ENCODE assay signal across 1 cellular context in genomic region chr5:131630208-131630962, GRCh38.
TF ChIP-seq lines count a peak whose summit lies in the region.

No MANE protein-coding gene starts in this region.

TF ChIP-seq in HepG2, 621 proteins besides CTCF, POLR2A, EP300 and RAD21 (continued from another document and continues in another):
- TF ChIP-seq ASH2L (IDR thresholded peaks at IDR 0.05; ENCODE audit: insufficient read length, low read depth, low read length): peak; percentile 78
- no peak for TF ChIP-seq ZNF687 (CRISPR knock-in tag; IDR thresholded peaks at IDR 0.05)
- no peak for TF ChIP-seq REST (IDR thresholded peaks at IDR 0.05; ENCODE audit: borderline replicate concordance in 1 of 2, low read depth in 1 of 2, low read length in 2 of 2)
- TF ChIP-seq CERS6 (CRISPR knock-in tag; IDR thresholded peaks at IDR 0.05): no peak
- no peak for TF ChIP-seq ZNF550 (CRISPR knock-in tag; IDR thresholded peaks at IDR 0.05; ENCODE audit: borderline replicate concordance)
- peak; percentile 87 for TF ChIP-seq RCOR2 (CRISPR knock-in tag; IDR thresholded peaks at IDR 0.05)
- TF ChIP-seq NRL (CRISPR knock-in tag; IDR thresholded peaks at IDR 0.05; ENCODE audit: borderline replicate concordance): no peak
- TF ChIP-seq FOXA1 (IDR thresholded peaks at IDR 0.05): no peak; the same call in 1 of the 2 replicates
- TF ChIP-seq FOXA1 (CRISPR knock-in tag; IDR thresholded peaks at IDR 0.05): peak; percentile 86
- TF ChIP-seq HNRNPH1 (optimal IDR thresholded peaks at IDR 0.05; ENCODE audit: low read depth, low read length): no peak
- no peak for TF ChIP-seq HNRNPUL1 (IDR thresholded peaks at IDR 0.05; ENCODE audit: low read depth, low read length)
- TF ChIP-seq ZBTB7A (CRISPR knock-in tag; IDR thresholded peaks at IDR 0.05): no peak
- no peak for TF ChIP-seq ARID4A (CRISPR knock-in tag; IDR thresholded peaks at IDR 0.05; ENCODE audit: borderline replicate concordance)
- 0 out of 2 replicates have a peak, but pooled peaks have one; percentile 43 for TF ChIP-seq MAX (IDR thresholded peaks at IDR 0.05)
- no peak for TF ChIP-seq XRCC5 (optimal IDR thresholded peaks at IDR 0.05; ENCODE audit: low read length)
- no peak for TF ChIP-seq MEF2D (CRISPR knock-in tag; IDR thresholded peaks at IDR 0.05)
- no peak for TF ChIP-seq ZNF605 (CRISPR knock-in tag; IDR thresholded peaks at IDR 0.05)
- no peak for TF ChIP-seq SRSF9 (IDR thresholded peaks at IDR 0.05; ENCODE audit: borderline replicate concordance, insufficient read depth, low read depth, low read length, poor library complexity, severe bottlenecking)
- TF ChIP-seq ZNF10 (CRISPR knock-in tag; IDR thresholded peaks at IDR 0.05; ENCODE audit: borderline replicate concordance, low read depth): no peak
- TF ChIP-seq ZNF547 (CRISPR knock-in tag; IDR thresholded peaks at IDR 0.05): no peak
- peak; percentile 88 for TF ChIP-seq GATAD2A (CRISPR knock-in tag; IDR thresholded peaks at IDR 0.05)
- TF ChIP-seq ZNF574 (CRISPR knock-in tag; IDR thresholded peaks at IDR 0.05): no peak
- no peak; the same call in 2 of the 3 replicates for TF ChIP-seq MXI1 (IDR thresholded peaks at IDR 0.05; ENCODE audit: borderline replicate concordance, low read depth, low read length)
- no peak for TF ChIP-seq ZNF101 (CRISPR knock-in tag; IDR thresholded peaks at IDR 0.05; ENCODE audit: borderline replicate concordance, low read depth)
- no peak for TF ChIP-seq IKZF5 (CRISPR knock-in tag; IDR thresholded peaks at IDR 0.05)
- TF ChIP-seq ZNF619 (CRISPR knock-in tag; IDR thresholded peaks at IDR 0.05): no peak
- TF ChIP-seq BRF2 (CRISPR knock-in tag; IDR thresholded peaks at IDR 0.05): no peak
- TF ChIP-seq ZNF12 (CRISPR knock-in tag; IDR thresholded peaks at IDR 0.05): no peak; the same call in 1 of the 2 replicates
- TF ChIP-seq HNRNPL (IDR thresholded peaks at IDR 0.05; ENCODE audit: low read depth, low read length): no peak
- no peak for TF ChIP-seq CREB1 (IDR thresholded peaks at IDR 0.05)
- TF ChIP-seq CREB1 (CRISPR knock-in tag; IDR thresholded peaks at IDR 0.05): peak; percentile 42; the same call in 1 of the 2 replicates
- no peak for TF ChIP-seq ZNF253 (CRISPR knock-in tag; IDR thresholded peaks at IDR 0.05; ENCODE audit: borderline replicate concordance)
- peak; percentile 78; the same call in 1 of the 2 replicates for TF ChIP-seq MBD4 (IDR thresholded peaks at IDR 0.05; ENCODE audit: borderline replicate concordance, low read length)
- TF ChIP-seq RBM22 (optimal IDR thresholded peaks at IDR 0.05; ENCODE audit: low read length): no peak
- no peak for TF ChIP-seq KDM6A (CRISPR knock-in tag; IDR thresholded peaks at IDR 0.05; ENCODE audit: low read depth)
- no peak for TF ChIP-seq E2F5 (CRISPR knock-in tag; conservative IDR thresholded peaks at IDR 0.05)
- TF ChIP-seq ZNF484 (CRISPR knock-in tag; IDR thresholded peaks at IDR 0.05; ENCODE audit: borderline replicate concordance, low read depth): no peak
- TF ChIP-seq ZNF709 (CRISPR knock-in tag; IDR thresholded peaks at IDR 0.05): no peak
- peak; percentile 62; the same call in 1 of the 2 replicates for TF ChIP-seq FOXJ3 (CRISPR knock-in tag; IDR thresholded peaks at IDR 0.05; ENCODE audit: borderline replicate concordance)
- TF ChIP-seq IKZF4 (CRISPR knock-in tag; IDR thresholded peaks at IDR 0.05; ENCODE audit: borderline replicate concordance, low read depth, not compliant biosample characterization): no peak
- TF ChIP-seq SYNCRIP (IDR thresholded peaks at IDR 0.05; ENCODE audit: insufficient read depth, low read depth, low read length): no peak
- no peak for TF ChIP-seq HCFC1 (IDR thresholded peaks at IDR 0.05; ENCODE audit: low read depth, low read length)
- no peak for TF ChIP-seq ZSCAN22 (CRISPR knock-in tag; IDR thresholded peaks at IDR 0.05)
